In the genomic region with DNA sequence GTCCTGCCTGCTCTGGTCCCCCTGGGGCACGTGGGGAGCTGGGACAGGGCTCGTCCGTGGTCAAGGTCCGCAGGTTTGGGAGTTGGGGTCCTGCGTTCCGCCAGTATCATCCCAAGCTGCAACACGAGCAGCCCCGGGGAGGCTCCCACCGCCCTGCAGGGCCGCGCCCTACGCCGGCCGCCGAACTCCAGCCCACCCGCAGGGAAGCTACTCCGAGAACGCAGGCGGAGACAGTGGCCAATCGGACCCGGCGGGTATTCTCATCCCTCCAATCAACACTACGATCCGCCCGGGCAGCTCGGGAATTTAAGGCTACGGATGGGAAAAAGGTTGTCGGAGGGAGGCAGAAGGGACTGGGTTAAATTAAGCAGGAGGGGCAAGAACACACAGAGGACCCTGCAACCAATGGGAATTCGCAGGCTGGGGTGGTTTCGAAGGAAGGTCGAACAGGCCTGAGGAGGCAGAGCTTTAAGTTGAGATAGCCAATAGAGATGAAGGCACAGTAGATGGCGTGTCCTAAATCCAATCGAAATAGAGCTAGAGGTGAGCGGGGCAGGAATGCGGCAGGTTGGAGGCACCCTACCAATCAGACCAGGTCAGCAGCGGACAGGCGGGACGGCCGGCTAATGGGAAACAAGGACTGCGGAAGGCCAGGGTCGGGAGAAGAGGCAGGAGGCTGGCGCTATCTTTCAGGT, we compare ENCODE assay signal across 8 cellular contexts. TPM values are rescaled to one million over a fixed set of nuclear protein-coding genes. Genes with fewer than 3 reads are reported as not detected.
DNase-seq lines count a peak whose midpoint lies in the region; ATAC-seq, FAIRE-seq and TF ChIP-seq lines count a peak whose summit lies in the region.

No MANE protein-coding gene starts in this region.

- H3K9ac ChIP-seq in endothelial cell of umbilical vein (replicated peaks; ENCODE audit: extremely low read depth, insufficient read depth, low read length) = peak overlapping the region; percentile 71

- in situ Hi-C loops in Caki2 (cut with HindIII; ENCODE audit: low pct_unique_long_range_greater_than_20kb, low sequenced_read_pairs) = no loop called here

- peak overlapping the region; percentile 85 for H3K4me2 ChIP-seq in endothelial cell of umbilical vein (ENCODE audit: insufficient read depth, low read length)

- intact Hi-C loops in endothelial cell of umbilical vein (cut with micrococcal nuclease) = loop anchor here (1.0 kb wide), 4 partner anchors 19 to 58 kb away; partner anchors contain the start of genes CAMTA2, PFN1, RNF167 and SLC25A11

- peak; percentile 100 for FAIRE-seq in endothelial cell of umbilical vein (lab: Jason Lieb, UNC)

- H3K36me3 ChIP-seq in endothelial cell of umbilical vein (ENCODE audit: control insufficient read depth in 2 of 2, extremely low read depth in 1 of 2, insufficient read depth in 2 of 2, low read length in 2 of 2) (peaks cover 4 to 13% of the 10 kb centered on the region in 2 experiments), mesodermal cell (ENCODE audit: control insufficient read depth, insufficient read depth, low read length) (peaks cover 53% of the 10 kb centered on the region)

- H3K79me2 ChIP-seq in endothelial cell of umbilical vein (ENCODE audit: control insufficient read depth, insufficient read depth, low read length) = peaks cover 9% of the 10 kb centered on the region

- no peaks in the 10 kb centered on the region for H3K9me1 ChIP-seq in endothelial cell of umbilical vein (replicated peaks; ENCODE audit: control insufficient read depth, extremely low read depth, insufficient read depth, low read length)

- peaks cover 24% of the 10 kb centered on the region for H3K4me1 ChIP-seq in endothelial cell of umbilical vein (ENCODE audit: control insufficient read depth, extremely low read depth, insufficient read depth, low read length)
- peaks cover 10% of the 10 kb centered on the region for H3K4me1 ChIP-seq in mesodermal cell (ENCODE audit: control insufficient read depth, insufficient read depth, low read length, poor library complexity, severe bottlenecking)

- H2AFZ ChIP-seq in endothelial cell of umbilical vein (ENCODE audit: low read depth, low read length) = no peak overlapping the region

- TSS peak; percentile 57 for BruUV-seq in endothelial cell of umbilical vein (replicated peaks; lab: Mats Ljungman, UMichigan)

- WGBS in mesodermal cell (ENCODE audit: insufficient coverage in 2 of 2), 2 experiments = 1 to 2% methylated on average over 24 to 28 of the region's 42 CpGs

- H3K27ac ChIP-seq in endothelial cell of umbilical vein (ENCODE audit: insufficient read depth, low read depth, low read length) (peak overlapping the region; percentile 69), mesodermal cell (ENCODE audit: low read depth, low read length, severe bottlenecking) (peak overlapping the region; percentile 97)

- TF ChIP-seq POLR2A in endothelial cell of umbilical vein (IDR thresholded peaks at IDR 0.05; ENCODE audit: low read depth, low read length) = no peak

- DNase-seq in Caki2 (ENCODE audit: low read depth) (peak; percentile 99), HS-5 (ENCODE audit: low read depth) (peak; percentile 98), NK-92 (lab: John Stamatoyannopoulos, UW; ENCODE audit: unreplicated experiment) (peak; percentile 72), endothelial cell of umbilical vein (ENCODE audit: low read depth, low spot score) (peak; percentile 100)
- peak; percentile 41 to 84 (median 76) for DNase-seq in activated CD8-positive, alpha-beta memory T cell treated with anti-CD3 and anti-CD28 coated beads for 48 hours (ENCODE audit: low read depth in 2 of 3, low spot score in 2 of 3)
- DNase-seq in stimulated activated CD8-positive, alpha-beta memory T cell treated with anti-CD3 and anti-CD28 coated beads, Interleukin-15, amount 100 ng/mL, for 4 hours (ENCODE audit: low read depth in 2 of 2) = peak; percentile 87 to 92

- TF ChIP-seq CTCF in endothelial cell of umbilical vein (IDR thresholded peaks at IDR 0.05; ENCODE audit: extremely low read depth in 1 of 2, insufficient read depth in 1 of 2, low read depth in 1 of 2, low read length in 2 of 2) = no peak

- dilution Hi-C loops in endothelial cell of umbilical vein (cut with MboI; ENCODE audit: extremely low pct_ligation_motif_present, low sequenced_read_pairs) = no loop called here

- ATAC-seq in GM21360 (IDR thresholded peaks at IDR 0.05; ENCODE audit: unreplicated experiment) = peak; percentile 69

- no peaks in the 10 kb centered on the region for H4K20me1 ChIP-seq in endothelial cell of umbilical vein (replicated peaks; ENCODE audit: control insufficient read depth, extremely low read depth, insufficient read depth, low read length)

- H3K9me3 ChIP-seq in endothelial cell of umbilical vein (replicated peaks; ENCODE audit: control insufficient read depth, insufficient read depth, low read length) (no peaks in the 10 kb centered on the region), mesodermal cell (ENCODE audit: control insufficient read depth, low read length) (peaks cover 4% of the 10 kb centered on the region)

- H3K4me3 ChIP-seq in endothelial cell of umbilical vein (replicated peaks in 1 of 3; ENCODE audit: insufficient read depth in 1 of 3, low read depth in 1 of 3, low read length in 3 of 3) = peak overlapping the region; percentile 14 to 87 (median 63)
- peak overlapping the region; percentile 81 for H3K4me3 ChIP-seq in mesodermal cell (ENCODE audit: extremely low read depth, insufficient read depth, low read length, poor library complexity, severe bottlenecking)

- CTCF ChIA-PET in endothelial cell of umbilical vein (lab: Charles Lee) = interaction anchor here (1.0 to 4.5 kb wide), 11 partner anchors 10 to 257 kb away, joined by 3 to 40 read pairs (median 9); partner anchors contain the start of genes ARRB2, CAMTA2, CHRNE and RNF167

- H3K27me3 ChIP-seq in endothelial cell of umbilical vein (ENCODE audit: control insufficient read depth in 2 of 2, insufficient read depth in 2 of 2, low read length in 2 of 2) = no peaks in the 10 kb centered on the region

- POLR2A ChIA-PET in endothelial cell of umbilical vein (lab: Charles Lee) = interaction anchor here (0.6 to 2.6 kb wide), 9 partner anchors 13 to 155 kb away, joined by 3 to 18 read pairs (median 5); partner anchors contain the start of genes ENO3, PFN1, RNF167 and SLC25A11

RNA-seq across cellular contexts. Expression of gene SPAG7, which starts 0.6 kb away (rescaled TPM):
- 23.1 and 48.6 TPM in 2 replicates for total RNA-seq in Caki2 (2014; rRNA removed; shearing (Covaris generic); ENCODE audit: low replicate concordance)
- 65.1 and 75.2 TPM in 2 replicates for total RNA-seq in endothelial cell of umbilical vein
- 58.4 and 68.6 TPM in 2 replicates for polyA plus RNA-seq in endothelial cell of umbilical vein
- polyA plus RNA-seq in endothelial cell of umbilical vein (2011; cell fraction: cytosol; rRNA removed) = 107 and 110 TPM in 2 replicates
- 80.7 and 94.6 TPM in 2 replicates for polyA plus RNA-seq in endothelial cell of umbilical vein (2011; cell fraction: nucleus; rRNA removed)
- polyA plus RNA-seq in endothelial cell of umbilical vein (2012) = 72.7 and 84.3 TPM in 2 replicates
- polyA minus RNA-seq in endothelial cell of umbilical vein = 31.5 and 31.8 TPM in 2 replicates
- 18.1 TPM for polyA minus RNA-seq in endothelial cell of umbilical vein (2011; cell fraction: cytosol; rRNA and poly(A)+ RNA removed)
- 13.0 and 19.6 TPM in 2 replicates for polyA minus RNA-seq in endothelial cell of umbilical vein (2011; cell fraction: nucleus; rRNA and poly(A)+ RNA removed)
- 90.5 TPM for polyA plus RNA-seq in mesodermal cell (2013, experiment 1 of 2)
- 85.5 TPM for polyA plus RNA-seq in mesodermal cell (2013, experiment 2 of 2)

RNA-seq across cellular contexts. Expression of gene ENO3, which starts 16.1 kb away (rescaled TPM):
- 4.5 and 21.3 TPM in 2 replicates for total RNA-seq in Caki2 (2014; rRNA removed; shearing (Covaris generic); ENCODE audit: low replicate concordance)
- total RNA-seq in endothelial cell of umbilical vein = 5.1 and 5.5 TPM in 2 replicates
- 5.9 and 6.5 TPM in 2 replicates for polyA plus RNA-seq in endothelial cell of umbilical vein
- polyA plus RNA-seq in endothelial cell of umbilical vein (2011; cell fraction: cytosol; rRNA removed) = 1.6 and 2.1 TPM in 2 replicates
- polyA plus RNA-seq in endothelial cell of umbilical vein (2011; cell fraction: nucleus; rRNA removed) = 42.3 and 47.5 TPM in 2 replicates
- polyA plus RNA-seq in endothelial cell of umbilical vein (2012) = 4.4 and 4.5 TPM in 2 replicates
- 1.4 and 2.1 TPM in 2 replicates for polyA minus RNA-seq in endothelial cell of umbilical vein
- 30.8 TPM for polyA minus RNA-seq in endothelial cell of umbilical vein (2011; cell fraction: cytosol; rRNA and poly(A)+ RNA removed)
- polyA minus RNA-seq in endothelial cell of umbilical vein (2011; cell fraction: nucleus; rRNA and poly(A)+ RNA removed) = 2.9 and 4.3 TPM in 2 replicates
- 28.8 TPM for polyA plus RNA-seq in mesodermal cell (2013, experiment 1 of 2)
- 26.2 TPM for polyA plus RNA-seq in mesodermal cell (2013, experiment 2 of 2)

RNA-seq across cellular contexts. Expression of gene PFN1, which starts 18.7 kb away (rescaled TPM):
- 258 and 443 TPM in 2 replicates for total RNA-seq in Caki2 (2014; rRNA removed; shearing (Covaris generic); ENCODE audit: low replicate concordance)
- 1,167 and 1,191 TPM in 2 replicates for total RNA-seq in endothelial cell of umbilical vein
- 1,577 and 1,770 TPM in 2 replicates for polyA plus RNA-seq in endothelial cell of umbilical vein
- 1,411 and 1,601 TPM in 2 replicates for polyA plus RNA-seq in endothelial cell of umbilical vein (2011; cell fraction: cytosol; rRNA removed)
- 507 and 521 TPM in 2 replicates for polyA plus RNA-seq in endothelial cell of umbilical vein (2011; cell fraction: nucleus; rRNA removed)
- polyA plus RNA-seq in endothelial cell of umbilical vein (2012) = 1,624 and 1,668 TPM in 2 replicates
- polyA minus RNA-seq in endothelial cell of umbilical vein = 559 and 621 TPM in 2 replicates
- 1,189 TPM for polyA minus RNA-seq in endothelial cell of umbilical vein (2011; cell fraction: cytosol; rRNA and poly(A)+ RNA removed)
- polyA minus RNA-seq in endothelial cell of umbilical vein (2011; cell fraction: nucleus; rRNA and poly(A)+ RNA removed) = 141 and 191 TPM in 2 replicates
- 1,660 TPM for polyA plus RNA-seq in mesodermal cell (2013, experiment 1 of 2)
- 1,258 TPM for polyA plus RNA-seq in mesodermal cell (2013, experiment 2 of 2)

RNA-seq across cellular contexts. Expression of gene CAMTA2, which starts 20.5 kb away (rescaled TPM):
- total RNA-seq in Caki2 (2014; rRNA removed; shearing (Covaris generic); ENCODE audit: low replicate concordance) = 1.3 and 2.8 TPM in 2 replicates
- total RNA-seq in endothelial cell of umbilical vein = 51.0 and 56.7 TPM in 2 replicates
- polyA plus RNA-seq in endothelial cell of umbilical vein = 33.8 and 47.2 TPM in 2 replicates
- polyA plus RNA-seq in endothelial cell of umbilical vein (2011; cell fraction: cytosol; rRNA removed) = 13.0 and 19.6 TPM in 2 replicates
- 118 and 122 TPM in 2 replicates for polyA plus RNA-seq in endothelial cell of umbilical vein (2011; cell fraction: nucleus; rRNA removed)
- polyA plus RNA-seq in endothelial cell of umbilical vein (2012) = 32.6 and 43.6 TPM in 2 replicates
- polyA minus RNA-seq in endothelial cell of umbilical vein = 20.5 and 32.0 TPM in 2 replicates
- 17.9 TPM for polyA minus RNA-seq in endothelial cell of umbilical vein (2011; cell fraction: cytosol; rRNA and poly(A)+ RNA removed)
- polyA minus RNA-seq in endothelial cell of umbilical vein (2011; cell fraction: nucleus; rRNA and poly(A)+ RNA removed) = 34.1 and 47.1 TPM in 2 replicates
- polyA plus RNA-seq in mesodermal cell (2013, experiment 1 of 2) = 37.5 TPM
- polyA plus RNA-seq in mesodermal cell (2013, experiment 2 of 2) = 23.3 TPM

RNA-seq across cellular contexts. Expression of gene RNF167, which starts 26.9 kb away (rescaled TPM):
- 45.6 and 57.1 TPM in 2 replicates for total RNA-seq in Caki2 (2014; rRNA removed; shearing (Covaris generic); ENCODE audit: low replicate concordance)
- 60.2 and 61.0 TPM in 2 replicates for total RNA-seq in endothelial cell of umbilical vein
- polyA plus RNA-seq in endothelial cell of umbilical vein = 87.6 and 121 TPM in 2 replicates
- 89.6 and 94.4 TPM in 2 replicates for polyA plus RNA-seq in endothelial cell of umbilical vein (2011; cell fraction: cytosol; rRNA removed)
- 92.1 and 116 TPM in 2 replicates for polyA plus RNA-seq in endothelial cell of umbilical vein (2011; cell fraction: nucleus; rRNA removed)
- 71.6 and 77.0 TPM in 2 replicates for polyA plus RNA-seq in endothelial cell of umbilical vein (2012)
- polyA minus RNA-seq in endothelial cell of umbilical vein = 69.9 and 71.4 TPM in 2 replicates
- polyA minus RNA-seq in endothelial cell of umbilical vein (2011; cell fraction: cytosol; rRNA and poly(A)+ RNA removed) = 120 TPM
- polyA minus RNA-seq in endothelial cell of umbilical vein (2011; cell fraction: nucleus; rRNA and poly(A)+ RNA removed) = 18.8 and 28.9 TPM in 2 replicates
- 89.9 TPM for polyA plus RNA-seq in mesodermal cell (2013, experiment 1 of 2)
- polyA plus RNA-seq in mesodermal cell (2013, experiment 2 of 2) = 77.0 TPM

Comparison
In these comparisons a context has a peak if more than half of its experiments do, and no peak if none do; other contexts are left out.
1. Peak in every context shown above with its lines: DNase-seq, ATAC-seq, H3K4me3 ChIP-seq and H3K27ac ChIP-seq.